In the genomic region with DNA sequence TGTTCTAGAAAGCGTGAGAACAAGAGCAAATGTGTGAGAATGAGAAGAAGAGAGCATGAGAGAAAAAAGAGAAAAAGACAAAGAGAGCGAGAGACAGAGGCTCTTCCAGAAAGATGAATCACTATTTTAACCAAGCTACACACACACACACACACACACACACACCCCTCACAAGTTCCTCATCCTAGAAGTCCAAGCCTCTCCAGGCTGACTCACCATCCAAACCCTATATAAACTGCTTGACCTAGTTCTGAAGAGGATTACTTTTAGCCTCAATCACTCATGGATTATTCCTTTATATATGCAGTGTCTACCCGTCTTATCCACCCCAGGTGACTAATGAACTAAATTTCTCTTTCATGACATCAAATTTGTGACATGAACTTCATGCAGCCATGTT, we compare ENCODE assay signal across 14 cellular contexts. TPM values are rescaled to one million over a fixed set of nuclear protein-coding genes. Genes with fewer than 3 reads are reported as not detected.
A peak's percentile ranks its signal among the peaks of the same experiment; 100 is the strongest.
DNase-seq lines count a peak whose midpoint lies in the region; ATAC-seq and TF ChIP-seq lines count a peak whose summit lies in the region.
"Had no signal": no experiment of that assay in that cellular context is flagged by ENCODE, and none has a peak within 500 bp of the region (broad histone marks: within the 10 kb centered on the region; RNA-seq: fewer than 3 reads in every experiment).

No MANE protein-coding gene starts in this region.

- H3K4me3 ChIP-seq in adipocyte (ENCODE audit: low read length) (no peak overlapping the region), hepatocyte (no peak overlapping the region)
- H3K4me3 ChIP-seq: BLaER1 treated with 17β-estradiol and CSF1 and Interleukin-3, amounts not matched to agents 10 nM and 100 nM had no signal

- H3K27me3 ChIP-seq in adipocyte (replicated peaks; ENCODE audit: control insufficient read depth, insufficient read depth, low read length) (no peaks in the 10 kb centered on the region), hepatocyte (no peaks in the 10 kb centered on the region)
- H3K27me3 ChIP-seq: BLaER1 treated with 17β-estradiol and CSF1 and Interleukin-3, amounts not matched to agents 10 nM and 100 nM had no signal

- no peaks in the 10 kb centered on the region for H3K9me2 ChIP-seq in hepatocyte (replicated peaks; ENCODE audit: insufficient read depth)

- H3K9ac ChIP-seq in adipocyte (ENCODE audit: low read length) = no peak overlapping the region
- H3K9ac ChIP-seq: BLaER1 treated with 17β-estradiol and CSF1 and Interleukin-3, amounts not matched to agents 10 nM and 100 nM had no signal

- no peak for TF ChIP-seq CTCF in hepatocyte (IDR thresholded peaks at IDR 0.05; ENCODE audit: poor library complexity)
- no peak for TF ChIP-seq CTCF in GM13976 (IDR thresholded peaks at IDR 0.05; ENCODE audit: borderline replicate concordance, control extremely low read depth, extremely low read depth, insufficient read depth, missing control alignments)
- no peak for TF ChIP-seq CTCF in omental fat pad (IDR thresholded peaks at IDR 0.05)

- H3K79me2 ChIP-seq in hepatocyte = no peaks in the 10 kb centered on the region

- no peaks in the 10 kb centered on the region for H4K20me1 ChIP-seq in hepatocyte (ENCODE audit: insufficient read depth, poor library complexity, severe bottlenecking)
- H4K20me1 ChIP-seq: BLaER1 treated with 17β-estradiol and CSF1 and Interleukin-3, amounts not matched to agents 10 nM and 100 nM had no signal

- H3K4me2 ChIP-seq in hepatocyte = no peak overlapping the region

- H3K27ac ChIP-seq in hepatocyte = peak overlapping the region; percentile 60
- H3K27ac ChIP-seq: BLaER1 treated with 17β-estradiol and CSF1 and Interleukin-3, amounts not matched to agents 10 nM and 100 nM had no signal

- in situ Hi-C loops in GM13976 (cut with MboI; ENCODE audit: low sequenced_read_pairs, unreplicated experiment) = loop anchor here (25.0 kb wide), 1 partner anchor 736 kb away; no protein-coding TSS in a partner anchor

- ATAC-seq in GM18858 (IDR thresholded peaks at IDR 0.05; ENCODE audit: unreplicated experiment) (no peak), omental fat pad (ENCODE audit: low FRiP score) (no peak)

- 83% methylated on average over 3 of the region's 3 CpGs for WGBS in hepatocyte (ENCODE audit: low lambda C conversion rate, missing lambda C conversion rate)

- DNase-seq in AG08395 (ENCODE audit: low spot score) (peak; percentile 65), HS-5 (ENCODE audit: low read depth) (peak; percentile 61), adipocyte (ENCODE audit: low read depth) (peak; percentile 67), hepatocyte (ENCODE audit: low spot score) (peak; percentile 57), GM13976 (ENCODE audit: low spot score) (no peak), NCI-H526 treated with DMSO at 0.1 percent for 48 hours (lab: John Stamatoyannopoulos, UW) (no peak), omental fat pad (ENCODE audit: low spot score) (no peak)
- DNase-seq: activated T-cell treated with anti-CD3 and anti-CD28 coated beads for 4 hours, glutamatergic neuron, KG1 had no signal

- H3K4me1 ChIP-seq in adipocyte (ENCODE audit: control insufficient read depth, insufficient read depth, low read length) = no peaks in the 10 kb centered on the region
- H3K4me1 ChIP-seq in hepatocyte (ENCODE audit: insufficient read depth) = no peaks in the 10 kb centered on the region

- H3K9me3 ChIP-seq in adipocyte (ENCODE audit: control insufficient read depth, low read length) (no peaks in the 10 kb centered on the region), hepatocyte (ENCODE audit: low read depth) (no peaks in the 10 kb centered on the region)
- H3K9me3 ChIP-seq: BLaER1 treated with 17β-estradiol and CSF1 and Interleukin-3, amounts not matched to agents 10 nM and 100 nM had no signal

- H2AFZ ChIP-seq in hepatocyte = no peak overlapping the region

- H3K36me3 ChIP-seq in adipocyte (ENCODE audit: control insufficient read depth, insufficient read depth, low read length, severe bottlenecking) (no peaks in the 10 kb centered on the region), hepatocyte (replicated peaks; ENCODE audit: insufficient read depth, low read depth) (no peaks in the 10 kb centered on the region)
- H3K36me3 ChIP-seq: BLaER1 treated with 17β-estradiol and CSF1 and Interleukin-3, amounts not matched to agents 10 nM and 100 nM had no signal

RNA-seq across cellular contexts. Expression of gene C9orf57, which starts 37.6 kb away (rescaled TPM):
- total RNA-seq in hepatocyte = 0.10 TPM in 1 of 2 replicates, not detected in the other
- polyA plus RNA-seq in hepatocyte = not detected in 2 replicates
- total RNA-seq in omental fat pad = not detected
- total RNA-seq: NCI-H460; T-helper 1 cell treated with Interleukin-12 subunit alpha and Interleukin-12 subunit beta and Interleukin-4 antibody, amounts not matched to agents 30 ng/mL and 1 ng/mL, for 36 hours had no signal

Comparison
In these comparisons a context has a peak if more than half of its experiments do, and no peak if none do; other contexts are left out.
1. DNase-seq: peak in AG08395 (single experiment), HS-5 (single experiment), adipocyte (single experiment) and hepatocyte (single experiment); none in GM13976 (single experiment), NCI-H526 treated with DMSO at 0.1 percent for 48 hours (single experiment) and omental fat pad (single experiment).